In the genomic region with DNA sequence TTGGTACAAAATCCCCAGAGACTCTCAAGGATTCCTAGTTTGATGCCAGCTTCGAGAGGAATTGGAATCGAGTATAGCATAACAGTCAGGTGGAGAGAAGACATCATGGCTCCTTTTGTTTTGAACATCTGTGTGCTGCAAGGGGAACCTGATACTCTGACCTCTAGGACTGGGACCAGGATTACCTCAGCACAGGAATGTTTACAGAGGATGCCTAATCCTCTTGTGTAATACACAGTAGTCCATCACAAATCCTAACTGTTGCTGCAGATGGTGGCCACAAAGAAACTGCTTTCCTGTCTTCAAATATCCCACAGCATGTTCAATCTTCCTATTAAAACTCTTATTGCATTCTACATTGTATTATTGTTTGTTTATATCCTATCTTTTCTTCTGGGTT, we compare ENCODE assay signal across 25 cellular contexts.
DNase-seq lines count a peak whose midpoint lies in the region; ATAC-seq and TF ChIP-seq lines count a peak whose summit lies in the region.
"Had no signal": no experiment of that assay in that cellular context is flagged by ENCODE, and none has a peak within 500 bp of the region (broad histone marks: within the 10 kb centered on the region; RNA-seq: fewer than 3 reads in every experiment).

No MANE protein-coding gene starts in this region.

- H3K27ac ChIP-seq in HEK293 (ENCODE audit: extremely low read depth, low read depth, low read length) (no peak overlapping the region), neural progenitor cell (peak overlapping the region; percentile 84)
- H3K27ac ChIP-seq: parathyroid adenoma, skin epidermis had no signal

- TF ChIP-seq CTCF in HEK293 (tag by site-specific recombination; IDR thresholded peaks at IDR 0.05) (no peak), epithelial cell of esophagus (IDR thresholded peaks at IDR 0.05; ENCODE audit: insufficient read depth, low read depth, low read length, missing control alignments) (no peak), neural progenitor cell (IDR thresholded peaks at IDR 0.05) (no peak)

- peak overlapping the region; percentile 64 for H3K27ac Mint-ChIP-seq in neural progenitor cell
- H3K27ac Mint-ChIP-seq: activated CD8-positive, alpha-beta T cell treated with anti-CD3 and anti-CD28 coated beads, Interleukin-2, amount 10 ng/mL, durations not matched to agents 7 days and 5 days; activated T-cell treated with anti-CD3 and anti-CD28 coated beads, Interleukin-2, amount 50 U/mL, for 24 hours; memory B cell; naive thymus-derived CD4-positive, alpha-beta T cell; stimulated activated naive CD8-positive, alpha-beta T cell treated with anti-CD3 and anti-CD28 coated beads, Interleukin-15, amount 100 ng/mL, for 72 hours; T-helper 17 cell; type B pancreatic cell had no signal

- H3K9ac ChIP-seq in neural progenitor cell: no peak overlapping the region
- H3K9ac ChIP-seq: parathyroid adenoma had no signal

- no peaks in the 10 kb centered on the region for H3K36me3 Mint-ChIP-seq in neural progenitor cell
- H3K36me3 Mint-ChIP-seq: memory B cell; naive thymus-derived CD4-positive, alpha-beta T cell; type B pancreatic cell had no signal

- H3K27me3 Mint-ChIP-seq in neural progenitor cell (ENCODE audit: insufficient read depth, low read depth): no peaks in the 10 kb centered on the region
- H3K27me3 Mint-ChIP-seq: activated T-cell treated with anti-CD3 and anti-CD28 coated beads, Interleukin-2, amount 50 U/mL, for 24 hours; central memory CD8-positive, alpha-beta T cell; memory B cell; naive thymus-derived CD4-positive, alpha-beta T cell; stimulated activated naive CD8-positive, alpha-beta T cell treated with anti-CD3 and anti-CD28 coated beads, Interleukin-15, amount 100 ng/mL, for 72 hours; T-helper 17 cell; type B pancreatic cell had no signal

- no peaks in the 10 kb centered on the region for H3K79me2 ChIP-seq in neural progenitor cell (ENCODE audit: low read depth)
- H3K79me2 ChIP-seq: parathyroid adenoma had no signal

- peak; percentile 60 to 85 for DNase-seq in NCI-H524 (lab: John Stamatoyannopoulos, UW)
- DNase-seq in epithelial cell of esophagus (ENCODE audit: low read depth): peak; percentile 56
- peak; percentile 83 for DNase-seq in neural progenitor cell (ENCODE audit: low spot score)
- no peak for DNase-seq in SK-N-DZ (ENCODE audit: low spot score)
- DNase-seq in COR-L47 (lab: John Stamatoyannopoulos, UW): no peak
- DNase-seq: activated CD8-positive, alpha-beta T cell treated with anti-CD3 and anti-CD28 coated beads, Interleukin-2, amount 10 ng/mL, durations not matched to agents 7 days and 5 days; activated naive CD4-positive, alpha-beta T cell treated with Interleukin-2 at 50 U/mL for 16 hours; activated T-cell treated with anti-CD3 and anti-CD28 coated beads, Interleukin-2, amount 50 U/mL, for 24 hours; AML-193; effector CD8-positive, alpha-beta T cell; islet precursor cell; naive thymus-derived CD4-positive, alpha-beta T cell; NCI-H1694; Right ventricle myocardium superior; stimulated activated CD4-positive, alpha-beta T cell treated with anti-CD3 and anti-CD28 coated beads, Interleukin-2, amount 100 ng/mL, for 48 hours; stimulated activated naive CD8-positive, alpha-beta T cell treated with anti-CD3 and anti-CD28 coated beads, Interleukin-15, amount 100 ng/mL, for 72 hours; T-helper 17 cell had no signal

- CTCF ChIA-PET in HEK293 (lab: Yijun Ruan, JAX): no interaction called here

- peaks cover 20% of the 10 kb centered on the region for H3F3A ChIP-seq in neural progenitor cell (ENCODE audit: low read depth)

- no peaks in the 10 kb centered on the region for H3K36me3 ChIP-seq in HEK293 (ENCODE audit: control insufficient read depth in 2 of 2, insufficient read depth in 1 of 2, low read length in 2 of 2)
- H3K36me3 ChIP-seq in neural progenitor cell: no peaks in the 10 kb centered on the region

- no peaks in the 10 kb centered on the region for H3K27me3 ChIP-seq in neural progenitor cell

- H3K9me3 ChIP-seq in HEK293 (ENCODE audit: control insufficient read depth, insufficient read depth, low read depth, low read length) (no peaks in the 10 kb centered on the region), neural progenitor cell (ENCODE audit: low read depth) (no peaks in the 10 kb centered on the region)

- H3K4me2 ChIP-seq in neural progenitor cell: peak overlapping the region; percentile 53

- no peak overlapping the region for H3K4me3 Mint-ChIP-seq in neural progenitor cell
- H3K4me3 Mint-ChIP-seq: activated CD8-positive, alpha-beta T cell treated with anti-CD3 and anti-CD28 coated beads, Interleukin-2, amount 10 ng/mL, durations not matched to agents 7 days and 5 days; activated T-cell treated with anti-CD3 and anti-CD28 coated beads, Interleukin-2, amount 50 U/mL, for 24 hours; central memory CD8-positive, alpha-beta T cell; memory B cell; naive thymus-derived CD4-positive, alpha-beta T cell; stimulated activated naive CD8-positive, alpha-beta T cell treated with anti-CD3 and anti-CD28 coated beads, Interleukin-15, amount 100 ng/mL, for 72 hours; T-helper 17 cell; type B pancreatic cell had no signal

- no peaks in the 10 kb centered on the region for H4K20me1 ChIP-seq in neural progenitor cell (ENCODE audit: low read depth)

- H3K4me1 ChIP-seq in HEK293 (ENCODE audit: control insufficient read depth, insufficient read depth, low read length) (no peaks in the 10 kb centered on the region), neural progenitor cell (peaks cover 32% of the 10 kb centered on the region)
- H3K4me1 ChIP-seq: parathyroid adenoma had no signal

- no peak overlapping the region for H2AFZ ChIP-seq in neural progenitor cell (replicated peaks)
- H2AFZ ChIP-seq: parathyroid adenoma had no signal

- ATAC-seq in GM18498 (IDR thresholded peaks at IDR 0.05; ENCODE audit: unreplicated experiment): no peak
- ATAC-seq in HG03442 (IDR thresholded peaks at IDR 0.05; ENCODE audit: unreplicated experiment): no peak
- ATAC-seq: activated CD8-positive, alpha-beta T cell treated with anti-CD3 and anti-CD28 coated beads, Interleukin-2, amount 10 ng/mL, durations not matched to agents 7 days and 5 days; naive thymus-derived CD4-positive, alpha-beta T cell; stimulated activated naive CD8-positive, alpha-beta T cell treated with anti-CD3 and anti-CD28 coated beads, Interleukin-15, amount 100 ng/mL, for 72 hours; T-helper 17 cell had no signal

- POLR2A ChIA-PET in HEK293 (lab: Yijun Ruan, JAX): no interaction called here

- no peaks in the 10 kb centered on the region for H3K9me3 Mint-ChIP-seq in neural progenitor cell
- H3K9me3 Mint-ChIP-seq: memory B cell; stimulated activated naive CD8-positive, alpha-beta T cell treated with anti-CD3 and anti-CD28 coated beads, Interleukin-15, amount 100 ng/mL, for 72 hours; type B pancreatic cell had no signal

- H3K4me1 Mint-ChIP-seq in neural progenitor cell: peaks cover 12% of the 10 kb centered on the region
- H3K4me1 Mint-ChIP-seq: central memory CD8-positive, alpha-beta T cell; memory B cell; naive thymus-derived CD4-positive, alpha-beta T cell; stimulated activated naive CD8-positive, alpha-beta T cell treated with anti-CD3 and anti-CD28 coated beads, Interleukin-15, amount 100 ng/mL, for 72 hours; T-helper 17 cell had no signal

- H3K4me3 ChIP-seq in HEK293 (ENCODE audit: low read depth, low read length): no peak overlapping the region
- H3K4me3 ChIP-seq in epithelial cell of esophagus (ENCODE audit: low read length): no peak overlapping the region
- H3K4me3 ChIP-seq in neural progenitor cell: no peak overlapping the region
- H3K4me3 ChIP-seq: skin epidermis had no signal

TF ChIP-seq in HEK293, 187 proteins besides CTCF, POLR2A, EP300 and RAD21:
- peak; percentile 55; the same call in 1 of the 2 replicates for TF ChIP-seq SCRT2 (tag by site-specific recombination; IDR thresholded peaks at IDR 0.05)
- TF ChIP-seq FEZF1 (tag by site-specific recombination; IDR thresholded peaks at IDR 0.05): no peak
- TF ChIP-seq ZNF600 (tag by site-specific recombination; IDR thresholded peaks at IDR 0.05): 0 out of 2 replicates have a peak, but pooled peaks have one; percentile 42
- no peak for TF ChIP-seq ZEB2 (tag by site-specific recombination; IDR thresholded peaks at IDR 0.05)
- TF ChIP-seq ZNF624 (tag by site-specific recombination; IDR thresholded peaks at IDR 0.05): no peak
- TF ChIP-seq ZNF791 (tag by site-specific recombination; IDR thresholded peaks at IDR 0.05): no peak
- TF ChIP-seq, protein P1, sequence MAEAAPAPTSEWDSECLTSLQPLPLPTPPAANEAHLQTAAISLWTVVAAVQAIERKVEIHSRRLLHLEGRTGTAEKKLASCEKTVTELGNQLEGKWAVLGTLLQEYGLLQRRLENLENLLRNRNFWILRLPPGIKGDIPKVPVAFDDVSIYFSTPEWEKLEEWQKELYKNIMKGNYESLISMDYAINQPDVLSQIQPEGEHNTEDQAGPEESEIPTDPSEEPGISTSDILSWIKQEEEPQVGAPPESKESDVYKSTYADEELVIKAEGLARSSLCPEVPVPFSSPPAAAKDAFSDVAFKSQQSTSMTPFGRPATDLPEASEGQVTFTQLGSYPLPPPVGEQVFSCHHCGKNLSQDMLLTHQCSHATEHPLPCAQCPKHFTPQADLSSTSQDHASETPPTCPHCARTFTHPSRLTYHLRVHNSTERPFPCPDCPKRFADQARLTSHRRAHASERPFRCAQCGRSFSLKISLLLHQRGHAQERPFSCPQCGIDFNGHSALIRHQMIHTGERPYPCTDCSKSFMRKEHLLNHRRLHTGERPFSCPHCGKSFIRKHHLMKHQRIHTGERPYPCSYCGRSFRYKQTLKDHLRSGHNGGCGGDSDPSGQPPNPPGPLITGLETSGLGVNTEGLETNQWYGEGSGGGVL (tag by site-specific recombination; IDR thresholded peaks at IDR 0.05): no peak
- TF ChIP-seq ZNF677 (tag by site-specific recombination; IDR thresholded peaks at IDR 0.05): no peak
- no peak for TF ChIP-seq ZNF501 (tag by site-specific recombination; IDR thresholded peaks at IDR 0.05)
- TF ChIP-seq KLF8 (tag by site-specific recombination; IDR thresholded peaks at IDR 0.05): no peak
TF ChIP-seq in HEK293: peak in this region for 2.

Comparison
In these comparisons a context has a peak if more than half of its experiments do, and no peak if none do; other contexts are left out.
1. DNase-seq: peak in NCI-H524 (2 of 2), epithelial cell of esophagus (single experiment) and neural progenitor cell (single experiment); none in SK-N-DZ (single experiment) and COR-L47 (single experiment).